ENCODE assay signal across 22 cellular contexts in genomic region chr9:10443805-10444204, GRCh38.
"Had no signal": no experiment of that assay in that cellular context is flagged by ENCODE, and none has a peak within 500 bp of the region (broad histone marks: within the 10 kb centered on the region; RNA-seq: fewer than 3 reads in every experiment).

No MANE protein-coding gene starts in this region.

- H3K27ac ChIP-seq: hepatocyte, parathyroid adenoma, prostate gland, right lobe of liver, suprapubic skin, tibial artery, upper lobe of left lung, uterus had no signal

- H3K9me3 ChIP-seq: prostate gland, right lobe of liver, suprapubic skin, tibial artery, upper lobe of left lung, uterus had no signal

- H3K36me3 ChIP-seq: prostate gland, right lobe of liver, suprapubic skin, tibial artery, upper lobe of left lung, uterus had no signal

- DNase-seq: effector CD4-positive, alpha-beta T cell; foreskin melanocyte; head of caudate nucleus; kidney; left cardiac atrium; left ventricle myocardium superior; mesenchymal stem cell; naive B cell; nephron progenitor cell; right lobe of liver; stimulated activated CD4-positive, alpha-beta T cell treated with anti-CD3 and anti-CD28 coated beads, Interleukin-4, amount 100 ng/mL, for 1 hour; stimulated activated CD8-positive, alpha-beta memory T cell treated with anti-CD3 and anti-CD28 coated beads, Interleukin-4, amount 100 ng/mL, for 48 hours; stimulated activated naive CD8-positive, alpha-beta T cell treated with anti-CD3 and anti-CD28 coated beads, Interleukin-15, Interleukin-2, amounts not matched to agents 100 U/mL and 50 U/mL, for 24 hours; tibial artery; upper lobe of left lung; uterus had no signal

- H3K27me3 ChIP-seq: hepatocyte, right lobe of liver, suprapubic skin, tibial artery, upper lobe of left lung, uterus had no signal

- ATAC-seq: left cardiac atrium; left ventricle myocardium superior; right lobe of liver; stimulated activated effector memory CD8-positive, alpha-beta T cell treated with anti-CD3 and anti-CD28 coated beads, Interleukin-12 subunit alpha, Interleukin-12 subunit beta, amount 100 ng/mL, for 72 hours; stimulated activated naive CD8-positive, alpha-beta T cell treated with anti-CD3 and anti-CD28 coated beads, Interleukin-15, Interleukin-2, amounts not matched to agents 100 U/mL and 50 U/mL, for 24 hours had no signal

- H3K4me3 ChIP-seq: hepatocyte, lung, prostate gland, right lobe of liver, suprapubic skin, tibial artery, upper lobe of left lung, uterus had no signal

- H3K4me1 ChIP-seq: parathyroid adenoma, prostate gland, right lobe of liver, suprapubic skin, tibial artery, upper lobe of left lung, uterus had no signal
